In genomic region chr9:23342296-23342695, GRCh38 we compare ENCODE assay signal across 16 cellular contexts.
DNase-seq lines count a peak whose midpoint lies in the region; TF ChIP-seq lines count a peak whose summit lies in the region.
"Had no signal": no experiment of that assay in that cellular context is flagged by ENCODE, and none has a peak within 500 bp of the region (broad histone marks: within the 10 kb centered on the region; RNA-seq: fewer than 3 reads in every experiment).

No MANE protein-coding gene starts in this region.

- no peak overlapping the region for H3K4me3 Mint-ChIP-seq in mesothelial cell of epicardium
- H3K4me3 Mint-ChIP-seq: activated naive CD8-positive, alpha-beta T cell treated with anti-CD3 and anti-CD28 coated beads for 36 hours; B cell; nephron; stimulated activated memory B cell treated with anti-CD40 and anti-IgM and Interleukin-4, amounts not matched to agents 10 μg/mL and 1 μg/mL and 100 μg/mL, for 72 hours had no signal

- H3K27me3 Mint-ChIP-seq in mesothelial cell of epicardium (ENCODE audit: low read depth): no peaks in the 10 kb centered on the region
- H3K27me3 Mint-ChIP-seq: activated naive CD8-positive, alpha-beta T cell treated with anti-CD3 and anti-CD28 coated beads for 36 hours; B cell; stimulated activated memory B cell treated with anti-CD40 and anti-IgM and Interleukin-4, amounts not matched to agents 10 μg/mL and 1 μg/mL and 100 μg/mL, for 72 hours had no signal

- no peaks in the 10 kb centered on the region for H3K27me3 ChIP-seq in SJCRH30
- H3K27me3 ChIP-seq: colonic mucosa, right atrium auricular region had no signal

- H3K9me3 ChIP-seq in SJCRH30 (replicated peaks): no peaks in the 10 kb centered on the region
- H3K9me3 ChIP-seq: colonic mucosa, right atrium auricular region had no signal

- H3K36me3 ChIP-seq in SJCRH30: no peaks in the 10 kb centered on the region
- H3K36me3 ChIP-seq: colonic mucosa, right atrium auricular region had no signal

- no peak overlapping the region for H3K27ac Mint-ChIP-seq in mesothelial cell of epicardium
- H3K27ac Mint-ChIP-seq: activated naive CD8-positive, alpha-beta T cell treated with anti-CD3 and anti-CD28 coated beads for 36 hours; B cell; nephron; stimulated activated memory B cell treated with anti-CD40 and anti-IgM and Interleukin-4, amounts not matched to agents 10 μg/mL and 1 μg/mL and 100 μg/mL, for 72 hours had no signal

- H3K4me1 Mint-ChIP-seq in mesothelial cell of epicardium: no peaks in the 10 kb centered on the region
- H3K4me1 Mint-ChIP-seq: activated naive CD8-positive, alpha-beta T cell treated with anti-CD3 and anti-CD28 coated beads for 36 hours; B cell; stimulated activated memory B cell treated with anti-CD40 and anti-IgM and Interleukin-4, amounts not matched to agents 10 μg/mL and 1 μg/mL and 100 μg/mL, for 72 hours had no signal

- H3K4me1 ChIP-seq in SJCRH30: peaks cover 31% of the 10 kb centered on the region
- H3K4me1 ChIP-seq: colonic mucosa, right atrium auricular region had no signal

- DNase-seq in H4 (ENCODE audit: low spot score): peak; percentile 62
- peak; percentile 22 to 36 for DNase-seq in SJCRH30
- peak; percentile 9 for DNase-seq in globus pallidus (ENCODE audit: low spot score)
- peak; percentile 48 for DNase-seq in renal cortical epithelial cell (ENCODE audit: low read depth)
- no peak for DNase-seq in activated CD8-positive, alpha-beta memory T cell treated with anti-CD3 and anti-CD28 coated beads, Interleukin-2, amount 50 U/mL, for 4 hours
- no peak for DNase-seq in mesothelial cell of epicardium (ENCODE audit: low spot score in 2 of 2, unreplicated experiment in 2 of 2)
- DNase-seq in nucleus accumbens (lab: John Stamatoyannopoulos, UW): no peak
- no peak for DNase-seq in T-helper 2 cell
- DNase-seq: activated CD8-positive, alpha-beta memory T cell treated with anti-CD3 and anti-CD28 coated beads, Interleukin-2, amount 50 U/mL, for 48 hours; activated naive CD8-positive, alpha-beta T cell treated with anti-CD3 and anti-CD28 coated beads for 36 hours; colonic mucosa; NCI-H187 treated with DMSO at 0.1 percent for 48 hours had no signal

- no peaks in the 10 kb centered on the region for H3K36me3 Mint-ChIP-seq in mesothelial cell of epicardium
- H3K36me3 Mint-ChIP-seq: activated naive CD8-positive, alpha-beta T cell treated with anti-CD3 and anti-CD28 coated beads for 36 hours; stimulated activated memory B cell treated with anti-CD40 and anti-IgM and Interleukin-4, amounts not matched to agents 10 μg/mL and 1 μg/mL and 100 μg/mL, for 72 hours had no signal

- no peak for TF ChIP-seq CTCF in mesothelial cell of epicardium (IDR thresholded peaks at IDR 0.05; ENCODE audit: unreplicated experiment)

- no peak overlapping the region for H3K4me3 ChIP-seq in SJCRH30
- H3K4me3 ChIP-seq: colonic mucosa, right atrium auricular region had no signal

- peaks cover 7% of the 10 kb centered on the region for H3K9me3 Mint-ChIP-seq in mesothelial cell of epicardium

- no peak overlapping the region; the same call in 1 of the 2 replicates for H3K27ac ChIP-seq in SJCRH30
- H3K27ac ChIP-seq: colonic mucosa, right atrium auricular region had no signal

Comparison
In these comparisons a context has a peak if more than half of its experiments do, and no peak if none do; other contexts are left out.
1. DNase-seq: peak in H4 (single experiment), SJCRH30 (2 of 2), globus pallidus (single experiment) and renal cortical epithelial cell (single experiment); none in activated CD8-positive, alpha-beta memory T cell treated with anti-CD3 and anti-CD28 coated beads, Interleukin-2, amount 50 U/mL, for 4 hours (single experiment), mesothelial cell of epicardium (0 of 2), nucleus accumbens (0 of 56) and T-helper 2 cell (0 of 5).